ENCODE assay signal across 9 cellular contexts in the genomic region with DNA sequence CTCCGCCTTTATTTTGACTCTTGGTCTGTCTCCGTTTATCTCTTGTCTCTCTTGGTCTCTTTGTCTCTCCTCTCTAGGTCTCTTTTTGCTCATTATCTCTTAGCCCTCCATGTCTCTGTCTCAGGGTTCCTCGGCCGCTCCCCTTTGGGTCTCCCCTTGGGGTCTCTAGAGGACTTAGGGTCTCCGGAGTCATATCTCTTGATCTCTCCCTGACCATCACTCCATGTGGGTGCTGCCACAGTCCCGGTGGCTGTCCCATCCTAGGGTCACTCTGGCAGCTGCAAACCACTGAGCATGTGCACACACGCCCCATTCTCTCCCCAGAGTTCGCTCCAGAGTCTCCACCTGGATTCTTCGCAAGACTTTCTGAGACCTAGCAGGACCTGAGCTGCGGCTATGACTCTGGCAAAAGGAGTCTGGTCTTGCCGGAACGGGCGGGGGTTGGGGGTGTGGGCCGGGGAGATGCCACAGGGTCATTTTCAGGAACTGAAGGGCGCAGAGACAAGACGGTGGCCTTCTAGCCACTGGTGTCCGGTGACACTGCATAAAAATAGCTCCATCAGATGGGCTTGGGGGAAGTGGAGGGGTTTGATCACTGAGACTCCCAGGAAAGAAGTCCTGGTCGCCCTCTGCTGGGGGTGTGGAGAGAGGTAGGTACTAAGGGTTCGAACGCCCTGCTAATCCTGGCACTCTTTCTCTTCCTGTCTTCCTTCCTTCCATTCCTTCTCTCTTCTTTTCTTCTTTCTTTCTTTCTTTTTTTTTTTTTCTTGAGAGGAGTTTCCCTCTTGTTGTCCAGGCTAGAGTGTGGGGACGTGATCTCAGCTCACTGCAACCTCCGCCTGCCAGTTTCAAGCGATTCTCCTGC.
DNase-seq lines count a peak whose midpoint lies in the region; ATAC-seq and TF ChIP-seq lines count a peak whose summit lies in the region.
"Had no signal": no experiment of that assay in that cellular context is flagged by ENCODE, and none has a peak within 500 bp of the region (broad histone marks: within the 10 kb centered on the region; RNA-seq: fewer than 3 reads in every experiment).

No MANE protein-coding gene starts in this region.

- DNase-seq in activated naive CD4-positive, alpha-beta T cell treated with anti-CD3 and anti-CD28 coated beads, Interleukin-2, amount 10 ng/mL, durations not matched to agents 7 days and 5 days, result peak; percentile 39
- DNase-seq in activated naive CD4-positive, alpha-beta T cell treated with Interleukin-2 at 50 U/mL for 16 hours, result no peak
- DNase-seq in epithelial cell of esophagus (ENCODE audit: low read depth), result peak; percentile 39
- peak; percentile 28 for DNase-seq in stimulated activated naive CD8-positive, alpha-beta T cell treated with anti-CD3 and anti-CD28 coated beads, Interleukin-15, Interleukin-2, amounts not matched to agents 100 U/mL and 50 U/mL, for 24 hours
- DNase-seq in coronary artery (ENCODE audit: low spot score), result no peak

- no peak overlapping the region for H3K9ac ChIP-seq in OCI-LY1 (ENCODE audit: low read length)

- H3K27me3 Mint-ChIP-seq in activated naive CD4-positive, alpha-beta T cell treated with anti-CD3 and anti-CD28 coated beads, Interleukin-2, amount 10 ng/mL, durations not matched to agents 7 days and 5 days, result peaks cover 79% of the 10 kb centered on the region

- H3K4me2 ChIP-seq in OCI-LY1 (ENCODE audit: low read length), result no peak overlapping the region

- peaks cover 5% of the 10 kb centered on the region for H3K36me3 Mint-ChIP-seq in activated naive CD4-positive, alpha-beta T cell treated with anti-CD3 and anti-CD28 coated beads, Interleukin-2, amount 10 ng/mL, durations not matched to agents 7 days and 5 days

- no peaks in the 10 kb centered on the region for H3K36me3 ChIP-seq in OCI-LY1 (ENCODE audit: insufficient read depth, low read length)

- H3K27me3 ChIP-seq in OCI-LY1 (ENCODE audit: insufficient read depth, low read length), result peaks cover 6% of the 10 kb centered on the region

- peak overlapping the region; percentile 21 for H3K4me3 Mint-ChIP-seq in activated naive CD4-positive, alpha-beta T cell treated with anti-CD3 and anti-CD28 coated beads, Interleukin-2, amount 10 ng/mL, durations not matched to agents 7 days and 5 days
- H3K4me3 Mint-ChIP-seq: memory B cell had no signal

- no peaks in the 10 kb centered on the region for H3K9me2 ChIP-seq in OCI-LY1 (ENCODE audit: low read depth, low read length)

- ATAC-seq in stimulated activated naive CD8-positive, alpha-beta T cell treated with anti-CD3 and anti-CD28 coated beads, Interleukin-15, Interleukin-2, amounts not matched to agents 100 U/mL and 50 U/mL, for 24 hours, result no peak
- ATAC-seq in GM21360 (IDR thresholded peaks at IDR 0.05; ENCODE audit: unreplicated experiment) (no peak), GM19351 (IDR thresholded peaks at IDR 0.05; ENCODE audit: unreplicated experiment) (no peak)

- no peaks in the 10 kb centered on the region for H3K79me2 ChIP-seq in OCI-LY1 (ENCODE audit: insufficient read depth, low read length)

- H3F3A ChIP-seq in OCI-LY1 (ENCODE audit: insufficient read depth, low read length), result no peaks in the 10 kb centered on the region

- no peaks in the 10 kb centered on the region for H3K4me1 ChIP-seq in OCI-LY1 (ENCODE audit: insufficient read depth, low read length, severe bottlenecking)

- no peaks in the 10 kb centered on the region for H3K9me3 ChIP-seq in OCI-LY1 (ENCODE audit: low read length)

- H3K27ac Mint-ChIP-seq in activated naive CD4-positive, alpha-beta T cell treated with anti-CD3 and anti-CD28 coated beads, Interleukin-2, amount 10 ng/mL, durations not matched to agents 7 days and 5 days, result peak overlapping the region; percentile 62
- H3K27ac Mint-ChIP-seq: memory B cell had no signal

- no peaks in the 10 kb centered on the region for H4K20me1 ChIP-seq in OCI-LY1 (ENCODE audit: insufficient read depth, low read length)

- TF ChIP-seq CTCF in OCI-LY1 (IDR thresholded peaks at IDR 0.05; ENCODE audit: low read length) (peak; percentile 32), epithelial cell of esophagus (IDR thresholded peaks at IDR 0.05; ENCODE audit: insufficient read depth, low read depth, low read length, missing control alignments) (peak; percentile 31), coronary artery (IDR thresholded peaks at IDR 0.05) (no peak)

- no peak overlapping the region for H3K27ac ChIP-seq in OCI-LY1 (ENCODE audit: low read depth, low read length, poor library complexity, severe bottlenecking)
- no peak overlapping the region for H3K27ac ChIP-seq in coronary artery

- no peak overlapping the region for H2AFZ ChIP-seq in OCI-LY1 (ENCODE audit: low read length)

- CTCF ChIA-PET in activated naive CD4-positive, alpha-beta T cell treated with anti-CD3 and anti-CD28 coated beads, Interleukin-2, amount 10 ng/mL, durations not matched to agents 7 days and 5 days (lab: Charles Lee), result interaction anchor here (0.6 to 2.3 kb wide), 8 partner anchors 9 to 76 kb away, joined by 3 to 7 read pairs (median 3); no protein-coding TSS in a partner anchor

- H3K4me1 Mint-ChIP-seq in activated naive CD4-positive, alpha-beta T cell treated with anti-CD3 and anti-CD28 coated beads, Interleukin-2, amount 10 ng/mL, durations not matched to agents 7 days and 5 days, result peaks cover 15% of the 10 kb centered on the region

- H3K4me3 ChIP-seq in OCI-LY1 (ENCODE audit: low read depth, low read length, poor library complexity, severe bottlenecking) (no peak overlapping the region), epithelial cell of esophagus (ENCODE audit: low read length) (no peak overlapping the region), coronary artery (no peak overlapping the region)

- no peaks in the 10 kb centered on the region for H3K9me3 Mint-ChIP-seq in activated naive CD4-positive, alpha-beta T cell treated with anti-CD3 and anti-CD28 coated beads, Interleukin-2, amount 10 ng/mL, durations not matched to agents 7 days and 5 days

Comparison
In these comparisons a context has a peak if more than half of its experiments do, and no peak if none do; other contexts are left out.
1. DNase-seq: peak in activated naive CD4-positive, alpha-beta T cell treated with anti-CD3 and anti-CD28 coated beads, Interleukin-2, amount 10 ng/mL, durations not matched to agents 7 days and 5 days (single experiment), epithelial cell of esophagus (single experiment) and stimulated activated naive CD8-positive, alpha-beta T cell treated with anti-CD3 and anti-CD28 coated beads, Interleukin-15, Interleukin-2, amounts not matched to agents 100 U/mL and 50 U/mL, for 24 hours (single experiment); none in activated naive CD4-positive, alpha-beta T cell treated with Interleukin-2 at 50 U/mL for 16 hours (single experiment) and coronary artery (single experiment).